In the genomic region with DNA sequence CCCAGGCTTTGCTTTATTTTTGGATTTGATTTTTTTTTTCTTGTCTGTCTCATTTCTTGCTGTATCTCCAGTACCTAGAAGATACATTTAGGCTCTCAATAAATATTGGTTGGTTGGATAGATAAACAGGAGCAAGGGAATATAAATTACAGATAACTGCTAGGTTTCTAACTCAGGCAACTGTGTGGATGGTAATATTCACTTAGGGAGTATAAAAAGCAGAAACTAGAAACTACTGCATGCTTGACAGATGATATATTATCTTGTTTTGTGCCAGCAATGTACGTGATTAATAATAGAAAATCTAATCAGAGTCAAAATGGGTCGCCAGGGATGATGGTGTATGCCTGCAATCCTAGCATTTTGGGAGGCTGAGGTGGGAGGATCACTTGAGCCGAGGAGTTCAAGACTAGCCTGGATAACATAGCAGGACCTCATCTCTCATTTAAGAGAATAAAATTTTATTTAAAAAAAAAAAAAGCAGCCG, we compare ENCODE assay signal across 30 cellular contexts. TPM values are rescaled to one million over a fixed set of nuclear protein-coding genes. Genes with fewer than 3 reads are reported as not detected.
"Had no signal": no experiment of that assay in that cellular context is flagged by ENCODE, and none has a peak within 500 bp of the region (broad histone marks: within the 10 kb centered on the region; RNA-seq: fewer than 3 reads in every experiment).

No MANE protein-coding gene starts in this region.

- H3K27ac ChIP-seq: heart right ventricle, hepatocyte, left lung, lower lobe of right lung, pancreas, right atrium auricular region, right lobe of liver, suprapubic skin, thoracic aorta, tibial artery, upper lobe of right lung had no signal

- H3K27ac Mint-ChIP-seq: natural killer cell; nephron progenitor cell; stimulated activated naive CD8-positive, alpha-beta T cell treated with anti-CD3 and anti-CD28 coated beads, Interleukin-15, Interleukin-2, amounts not matched to agents 100 ng/mL and 50 ng/mL, for 24 hours had no signal

- H3K27me3 ChIP-seq: heart right ventricle, hepatocyte, left lung, pancreas, right atrium auricular region, right lobe of liver, suprapubic skin, tibial artery, upper lobe of right lung had no signal

- H3K4me3 Mint-ChIP-seq: naive B cell; natural killer cell; nephron progenitor cell; stimulated activated naive CD8-positive, alpha-beta T cell treated with anti-CD3 and anti-CD28 coated beads, Interleukin-15, Interleukin-2, amounts not matched to agents 100 ng/mL and 50 ng/mL, for 24 hours had no signal

- H3K4me1 Mint-ChIP-seq: nephron progenitor cell had no signal

- H3K9me3 ChIP-seq: heart right ventricle, left lung, lower lobe of right lung, pancreas, right atrium auricular region, right lobe of liver, suprapubic skin, thoracic aorta, tibial artery, upper lobe of right lung had no signal

- ATAC-seq: heart right ventricle, left colon, left lung, lower lobe of right lung, natural killer cell, pancreas, right lobe of liver, upper lobe of right lung had no signal

- DNase-seq: heart right ventricle; kidney; left colon; left lung; lower lobe of right lung; mammary epithelial cell; mesenchymal stem cell; naive B cell; natural killer cell; nephron progenitor cell; pancreas; posterior cingulate gyrus; right lobe of liver; stimulated activated CD4-positive, alpha-beta T cell treated with anti-CD3 and anti-CD28 coated beads, Interleukin-1b, Interleukin-23, amount 100 ng/mL, for 48 hours; stimulated activated CD4-positive, alpha-beta T cell treated with anti-CD3 and anti-CD28 coated beads, Interleukin-2, amount 100 ng/mL, for 48 hours; stimulated activated naive CD4-positive, alpha-beta T cell; tibial artery; trophoblast cell; upper lobe of right lung had no signal

- H3K27me3 Mint-ChIP-seq: naive B cell; stimulated activated naive CD8-positive, alpha-beta T cell treated with anti-CD3 and anti-CD28 coated beads, Interleukin-15, Interleukin-2, amounts not matched to agents 100 ng/mL and 50 ng/mL, for 24 hours had no signal

- H3K4me1 ChIP-seq: left lung, lower lobe of right lung, pancreas, right atrium auricular region, right lobe of liver, suprapubic skin, tibial artery, upper lobe of right lung had no signal

- H3K9me3 Mint-ChIP-seq: naive B cell; natural killer cell; nephron progenitor cell; stimulated activated naive CD8-positive, alpha-beta T cell treated with anti-CD3 and anti-CD28 coated beads, Interleukin-15, Interleukin-2, amounts not matched to agents 100 ng/mL and 50 ng/mL, for 24 hours had no signal

- H3K36me3 Mint-ChIP-seq: natural killer cell had no signal

- H3K4me3 ChIP-seq: heart right ventricle, hepatocyte, left lung, lower lobe of right lung, pancreas, right atrium auricular region, right lobe of liver, smooth muscle cell, suprapubic skin, thoracic aorta, tibial artery, upper lobe of right lung had no signal

RNA-seq across cellular contexts. Expression of gene FALEC, which starts 59.3 kb away (rescaled TPM):
- total RNA-seq: hepatocyte, kidney, left colon, left lung, liver, lower lobe of right lung, mammary epithelial cell, mononuclear cell, natural killer cell, pancreas, renal cortical epithelial cell, right atrium auricular region, right lobe of liver, skeletal muscle tissue, smooth muscle cell, subcutaneous adipose tissue, suprapubic skin, thoracic aorta had no signal
- polyA plus RNA-seq: heart right ventricle, liver, mammary epithelial cell, pancreas had no signal
